Comparison of ENCODE assay signal across 1 cellular context in the genomic region with DNA sequence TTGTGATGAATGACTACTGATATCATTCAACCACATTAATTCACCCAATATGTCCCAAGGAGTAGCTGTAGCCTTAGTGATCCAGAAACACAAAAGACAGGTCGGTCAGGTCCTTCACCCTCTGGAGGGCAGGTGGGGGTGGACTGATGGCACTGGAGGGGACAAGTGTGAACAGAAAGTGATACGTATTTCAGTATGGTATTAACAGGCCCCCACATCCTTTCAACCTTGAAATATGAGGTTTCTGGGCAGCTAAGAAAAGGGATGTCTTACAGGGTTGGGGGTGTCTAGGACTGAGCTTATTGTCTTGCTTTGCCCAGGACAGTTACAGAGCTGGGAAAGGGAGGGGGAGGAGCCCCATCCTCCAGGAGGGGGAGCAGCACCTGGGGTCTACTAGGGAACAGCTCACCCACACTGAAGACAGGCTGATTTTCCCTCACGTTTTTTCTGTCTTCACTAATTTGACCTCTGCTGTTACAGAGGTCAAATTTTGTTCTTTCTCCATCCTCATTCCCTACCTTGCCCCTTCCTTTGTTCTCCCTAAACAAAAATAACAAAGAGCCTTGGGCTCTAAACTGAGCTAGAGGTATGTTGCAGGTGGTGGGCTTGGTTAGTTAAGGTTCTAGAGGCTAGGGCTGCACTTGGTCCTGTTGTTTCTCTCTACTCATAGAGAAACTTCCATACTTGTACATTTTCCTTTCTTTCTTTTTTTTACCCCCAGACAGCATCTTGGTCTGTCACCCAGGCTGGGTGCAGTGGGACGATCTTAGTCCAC.
TF ChIP-seq lines count a peak whose summit lies in the region.

No MANE protein-coding gene starts in this region.

TF ChIP-seq in GM23338, 12 proteins besides CTCF, POLR2A, EP300 and RAD21 (continued from another document):
- TF ChIP-seq, protein P1, sequence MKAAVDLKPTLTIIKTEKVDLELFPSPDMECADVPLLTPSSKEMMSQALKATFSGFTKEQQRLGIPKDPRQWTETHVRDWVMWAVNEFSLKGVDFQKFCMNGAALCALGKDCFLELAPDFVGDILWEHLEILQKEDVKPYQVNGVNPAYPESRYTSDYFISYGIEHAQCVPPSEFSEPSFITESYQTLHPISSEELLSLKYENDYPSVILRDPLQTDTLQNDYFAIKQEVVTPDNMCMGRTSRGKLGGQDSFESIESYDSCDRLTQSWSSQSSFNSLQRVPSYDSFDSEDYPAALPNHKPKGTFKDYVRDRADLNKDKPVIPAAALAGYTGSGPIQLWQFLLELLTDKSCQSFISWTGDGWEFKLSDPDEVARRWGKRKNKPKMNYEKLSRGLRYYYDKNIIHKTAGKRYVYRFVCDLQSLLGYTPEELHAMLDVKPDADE (IDR thresholded peaks at IDR 0.05): no peak
- TF ChIP-seq CREB1 (CRISPR knock-in tag; IDR thresholded peaks at IDR 0.05; ENCODE audit: low read depth) (no peak), NANOG (IDR thresholded peaks at IDR 0.05; ENCODE audit: borderline replicate concordance) (no peak), EZH2 (IDR thresholded peaks at IDR 0.05; ENCODE audit: low read depth, unreplicated experiment) (no peak), REST (IDR thresholded peaks at IDR 0.05; ENCODE audit: unreplicated experiment) (no peak), ZNF331 (CRISPR knock-in tag; IDR thresholded peaks at IDR 0.05; ENCODE audit: low read depth) (no peak)
